In genomic region chr3:50321146-50321843, GRCh38 we compare ENCODE assay signal across 8 cellular contexts. TPM values are rescaled to one million over a fixed set of nuclear protein-coding genes. Genes with fewer than 3 reads are reported as not detected.
DNase-seq lines count a peak whose midpoint lies in the region; ATAC-seq and TF ChIP-seq lines count a peak whose summit lies in the region.

No MANE protein-coding gene starts in this region.

- no peaks in the 10 kb centered on the region for H3K79me2 ChIP-seq in OCI-LY1 (ENCODE audit: insufficient read depth, low read length)

- no peaks in the 10 kb centered on the region for H4K20me1 ChIP-seq in OCI-LY1 (ENCODE audit: insufficient read depth, low read length)

- H2AFZ ChIP-seq in OCI-LY1 (ENCODE audit: low read length) = no peak overlapping the region; the same call in 1 of the 2 replicates

- H3K4me1 ChIP-seq in OCI-LY1 (ENCODE audit: insufficient read depth, low read length, severe bottlenecking) (peaks cover 51% of the 10 kb centered on the region), mucosa of descending colon (ENCODE audit: low read depth) (peaks cover 51% of the 10 kb centered on the region)

- H3K9me3 ChIP-seq in OCI-LY1 (ENCODE audit: low read length) (no peaks in the 10 kb centered on the region), mucosa of descending colon (no peaks in the 10 kb centered on the region)

- H3K4me2 ChIP-seq in OCI-LY1 (ENCODE audit: low read length) = peak overlapping the region; percentile 90

- H3K36me3 ChIP-seq in OCI-LY1 (ENCODE audit: insufficient read depth, low read length) (peaks cover 10% of the 10 kb centered on the region; the same call in 1 of the 2 replicates), mucosa of descending colon (ENCODE audit: low read depth) (no peaks in the 10 kb centered on the region)

- H3F3A ChIP-seq in OCI-LY1 (ENCODE audit: insufficient read depth, low read length) = no peaks in the 10 kb centered on the region

- DNase-seq in COLO829 (ENCODE audit: low spot score) (peak; percentile 91), GM20000 (ENCODE audit: low spot score) (peak; percentile 94), HS-5 (ENCODE audit: low read depth) (peak; percentile 56), activated T-cell treated with anti-CD3 and anti-CD28 coated beads for 1 hour (ENCODE audit: low read depth) (peak; percentile 72), epithelial cell of esophagus (ENCODE audit: low read depth) (peak; percentile 92), mucosa of descending colon (peak; percentile 89 to 93 (median 93))
- DNase-seq in stimulated activated CD8-positive, alpha-beta memory T cell treated with anti-CD3 and anti-CD28 coated beads, Interleukin-2, amount 100 ng/mL, for 48 hours (ENCODE audit: low read depth in 2 of 2) = peak; percentile 73 to 75

- peak; percentile 81 for ATAC-seq in mucosa of descending colon

- peak overlapping the region; percentile 64 for H3K27ac ChIP-seq in OCI-LY1 (ENCODE audit: low read depth, low read length, poor library complexity, severe bottlenecking)

- intact Hi-C loops in mucosa of descending colon (cut with DNase I, micrococcal nuclease) = no loop called here

- no peaks in the 10 kb centered on the region for H3K27me3 ChIP-seq in OCI-LY1 (ENCODE audit: insufficient read depth, low read length)

- H3K9ac ChIP-seq in OCI-LY1 (ENCODE audit: low read length) = peak overlapping the region; percentile 76

- TF ChIP-seq CTCF in GM20000 (IDR thresholded peaks at IDR 0.05; ENCODE audit: extremely low read depth, missing control alignments) (no peak), OCI-LY1 (IDR thresholded peaks at IDR 0.05; ENCODE audit: low read length) (no peak), epithelial cell of esophagus (IDR thresholded peaks at IDR 0.05; ENCODE audit: insufficient read depth, low read depth, low read length, missing control alignments) (no peak), mucosa of descending colon (IDR thresholded peaks at IDR 0.05) (no peak)

- no peaks in the 10 kb centered on the region for H3K9me2 ChIP-seq in OCI-LY1 (ENCODE audit: low read depth, low read length)

- peak overlapping the region; percentile 84 for H3K4me3 ChIP-seq in OCI-LY1 (ENCODE audit: low read depth, low read length, poor library complexity, severe bottlenecking)
- peak overlapping the region; percentile 92 for H3K4me3 ChIP-seq in epithelial cell of esophagus (ENCODE audit: low read length)
- H3K4me3 ChIP-seq in mucosa of descending colon = peak overlapping the region; percentile 74

RNA-seq across cellular contexts. Expression of gene HYAL2, which starts 1.2 kb away (rescaled TPM):
- total RNA-seq in mucosa of descending colon = 10 to 100 TPM; 18.6 to 32.5 (median 29.1) TPM

RNA-seq across cellular contexts. Expression of gene TUSC2, which starts 6.7 kb away (rescaled TPM):
- total RNA-seq in mucosa of descending colon = 10 to 100 TPM; 23.8 to 35.7 (median 25.8) TPM

RNA-seq across cellular contexts. Expression of gene HYAL1, which starts 17.9 kb away (rescaled TPM):
- 10 to 100 TPM in 1 of 3 donors, 1 to 10 TPM in 2; 5.3 to 10.0 (median 7.0) TPM for total RNA-seq in mucosa of descending colon

RNA-seq across cellular contexts. Expression of gene RASSF1, which starts 19.3 kb away (rescaled TPM):
- total RNA-seq in mucosa of descending colon = 10 to 100 TPM; 10.9 to 25.7 (median 18.9) TPM

RNA-seq across cellular contexts. Expression of gene HYAL3, which starts 22.1 kb away (rescaled TPM):
- 1 to 10 TPM; 1.4 to 2.9 (median 1.4) TPM for total RNA-seq in mucosa of descending colon

Comparison
In these comparisons a context has a peak if more than half of its experiments do, and no peak if none do; other contexts are left out.
1. Peak in every context shown above with its lines: DNase-seq, ATAC-seq, H3K4me3 ChIP-seq and H3K27ac ChIP-seq.